1 cellular context compared by ENCODE assay signal in the genomic region with DNA sequence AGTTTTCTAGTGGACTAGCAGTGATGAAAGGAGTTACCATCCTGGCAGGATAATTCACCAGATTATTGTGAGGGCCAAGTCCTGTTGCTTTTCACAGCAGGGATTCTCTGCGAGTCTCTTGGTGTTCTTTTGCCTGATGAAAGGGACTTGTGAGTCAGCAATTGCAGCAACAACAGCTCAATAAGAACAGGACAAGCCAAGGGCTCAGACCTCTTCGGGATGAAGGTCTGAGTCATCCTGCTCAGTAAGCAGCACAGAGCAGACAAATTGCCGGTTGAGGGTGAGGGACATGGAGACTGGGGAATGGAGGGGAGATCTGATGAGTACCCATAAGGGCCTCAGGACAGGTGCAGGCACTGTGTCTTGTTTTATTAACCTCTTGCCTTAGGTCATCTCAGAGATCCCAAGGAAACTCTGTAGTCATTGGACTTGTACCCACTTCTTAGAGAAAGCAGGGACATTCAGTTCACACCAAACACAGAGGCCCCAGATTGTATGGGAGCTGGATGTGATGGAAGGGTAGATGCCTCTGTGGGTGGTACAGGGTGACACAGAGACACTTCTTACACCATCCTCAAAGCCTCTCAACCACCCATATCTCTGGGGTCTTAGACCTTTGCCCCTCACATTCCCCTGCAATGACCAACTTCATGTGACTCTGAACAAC.
TF ChIP-seq lines count a peak whose summit lies in the region.

No MANE protein-coding gene starts in this region.

TF ChIP-seq in SK-N-SH, 30 proteins besides CTCF, POLR2A, EP300 and RAD21 (continued from another document):
- TF ChIP-seq, protein P1, sequence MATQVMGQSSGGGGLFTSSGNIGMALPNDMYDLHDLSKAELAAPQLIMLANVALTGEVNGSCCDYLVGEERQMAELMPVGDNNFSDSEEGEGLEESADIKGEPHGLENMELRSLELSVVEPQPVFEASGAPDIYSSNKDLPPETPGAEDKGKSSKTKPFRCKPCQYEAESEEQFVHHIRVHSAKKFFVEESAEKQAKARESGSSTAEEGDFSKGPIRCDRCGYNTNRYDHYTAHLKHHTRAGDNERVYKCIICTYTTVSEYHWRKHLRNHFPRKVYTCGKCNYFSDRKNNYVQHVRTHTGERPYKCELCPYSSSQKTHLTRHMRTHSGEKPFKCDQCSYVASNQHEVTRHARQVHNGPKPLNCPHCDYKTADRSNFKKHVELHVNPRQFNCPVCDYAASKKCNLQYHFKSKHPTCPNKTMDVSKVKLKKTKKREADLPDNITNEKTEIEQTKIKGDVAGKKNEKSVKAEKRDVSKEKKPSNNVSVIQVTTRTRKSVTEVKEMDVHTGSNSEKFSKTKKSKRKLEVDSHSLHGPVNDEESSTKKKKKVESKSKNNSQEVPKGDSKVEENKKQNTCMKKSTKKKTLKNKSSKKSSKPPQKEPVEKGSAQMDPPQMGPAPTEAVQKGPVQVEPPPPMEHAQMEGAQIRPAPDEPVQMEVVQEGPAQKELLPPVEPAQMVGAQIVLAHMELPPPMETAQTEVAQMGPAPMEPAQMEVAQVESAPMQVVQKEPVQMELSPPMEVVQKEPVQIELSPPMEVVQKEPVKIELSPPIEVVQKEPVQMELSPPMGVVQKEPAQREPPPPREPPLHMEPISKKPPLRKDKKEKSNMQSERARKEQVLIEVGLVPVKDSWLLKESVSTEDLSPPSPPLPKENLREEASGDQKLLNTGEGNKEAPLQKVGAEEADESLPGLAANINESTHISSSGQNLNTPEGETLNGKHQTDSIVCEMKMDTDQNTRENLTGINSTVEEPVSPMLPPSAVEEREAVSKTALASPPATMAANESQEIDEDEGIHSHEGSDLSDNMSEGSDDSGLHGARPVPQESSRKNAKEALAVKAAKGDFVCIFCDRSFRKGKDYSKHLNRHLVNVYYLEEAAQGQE (IDR thresholded peaks at IDR 0.05; ENCODE audit: low read depth, low read length): 0 out of 2 replicates have a peak, but pooled peaks have one; percentile 11
- TF ChIP-seq FOXJ3 (CRISPR knock-in tag; IDR thresholded peaks at IDR 0.05): no peak
- no peak for TF ChIP-seq NRF1 (IDR thresholded peaks at IDR 0.05; ENCODE audit: low read depth, low read length)
- no peak for TF ChIP-seq ELF1 (IDR thresholded peaks at IDR 0.05)
- TF ChIP-seq JUND (IDR thresholded peaks at IDR 0.05): peak; percentile 89
- TF ChIP-seq GABPA (IDR thresholded peaks at IDR 0.05; ENCODE audit: low read depth): no peak
- TF ChIP-seq RXRA (IDR thresholded peaks at IDR 0.05; ENCODE audit: borderline replicate concordance, low read depth): no peak
- TF ChIP-seq CHD2 (IDR thresholded peaks at IDR 0.05; ENCODE audit: low read length, partially characterized antibody): no peak
- no peak for TF ChIP-seq RFX5 (IDR thresholded peaks at IDR 0.05; ENCODE audit: low read length)
- TF ChIP-seq, protein P2, sequence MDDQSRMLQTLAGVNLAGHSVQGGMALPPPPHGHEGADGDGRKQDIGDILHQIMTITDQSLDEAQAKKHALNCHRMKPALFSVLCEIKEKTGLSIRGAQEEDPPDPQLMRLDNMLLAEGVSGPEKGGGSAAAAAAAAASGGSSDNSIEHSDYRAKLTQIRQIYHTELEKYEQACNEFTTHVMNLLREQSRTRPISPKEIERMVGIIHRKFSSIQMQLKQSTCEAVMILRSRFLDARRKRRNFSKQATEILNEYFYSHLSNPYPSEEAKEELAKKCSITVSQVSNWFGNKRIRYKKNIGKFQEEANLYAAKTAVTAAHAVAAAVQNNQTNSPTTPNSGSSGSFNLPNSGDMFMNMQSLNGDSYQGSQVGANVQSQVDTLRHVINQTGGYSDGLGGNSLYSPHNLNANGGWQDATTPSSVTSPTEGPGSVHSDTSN (IDR thresholded peaks at IDR 0.05): peak; percentile 62
- peak; percentile 68 for TF ChIP-seq TCF12 (IDR thresholded peaks at IDR 0.05)
- TF ChIP-seq, protein P3, sequence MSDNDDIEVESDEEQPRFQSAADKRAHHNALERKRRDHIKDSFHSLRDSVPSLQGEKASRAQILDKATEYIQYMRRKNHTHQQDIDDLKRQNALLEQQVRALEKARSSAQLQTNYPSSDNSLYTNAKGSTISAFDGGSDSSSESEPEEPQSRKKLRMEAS (IDR thresholded peaks at IDR 0.05; ENCODE audit: low read depth): 0 out of 2 replicates have a peak, but pooled peaks have one; percentile 21
- TF ChIP-seq NFIC (IDR thresholded peaks at IDR 0.05; ENCODE audit: borderline replicate concordance): peak; percentile 69; the same call in 1 of the 2 replicates
- no peak for TF ChIP-seq GATA2 (CRISPR knock-in tag; IDR thresholded peaks at IDR 0.05)
- TF ChIP-seq TEAD4 (IDR thresholded peaks at IDR 0.05; ENCODE audit: borderline replicate concordance, insufficient read depth): no peak
